Comparison of ENCODE assay signal across 12 cellular contexts in genomic region chrX:19535481-19535880, GRCh38. TPM values are rescaled to one million over a fixed set of nuclear protein-coding genes. Genes with fewer than 3 reads are reported as not detected.
DNase-seq lines count a peak whose midpoint lies in the region; TF ChIP-seq lines count a peak whose summit lies in the region.
"Had no signal": no experiment of that assay in that cellular context is flagged by ENCODE, and none has a peak within 500 bp of the region (broad histone marks: within the 10 kb centered on the region; RNA-seq: fewer than 3 reads in every experiment).

No MANE protein-coding gene starts in this region.

- H3K4me3 ChIP-seq in OCI-LY3 (ENCODE audit: low read length) (no peak overlapping the region), fibroblast of mammary gland (ENCODE audit: control insufficient read depth, low read depth, low read length) (no peak overlapping the region)
- H3K4me3 ChIP-seq: SJSA1 had no signal

- no peak overlapping the region for H3K4me3 Mint-ChIP-seq in activated naive CD4-positive, alpha-beta T cell treated with anti-CD3 and anti-CD28 coated beads, Interleukin-2, amount 50 U/mL, for 24 hours
- no peak overlapping the region for H3K4me3 Mint-ChIP-seq in type B pancreatic cell
- H3K4me3 Mint-ChIP-seq: naive B cell; stimulated activated effector memory CD8-positive, alpha-beta T cell treated with anti-CD3 and anti-CD28 coated beads, Interleukin-12 subunit alpha, Interleukin-12 subunit beta, amount 100 ng/mL, for 72 hours had no signal

- no peaks in the 10 kb centered on the region for H4K20me1 ChIP-seq in OCI-LY3 (ENCODE audit: insufficient read depth, low read length)

- peaks cover 4% of the 10 kb centered on the region for H3K36me3 Mint-ChIP-seq in activated naive CD4-positive, alpha-beta T cell treated with anti-CD3 and anti-CD28 coated beads, Interleukin-2, amount 50 U/mL, for 24 hours
- no peaks in the 10 kb centered on the region for H3K36me3 Mint-ChIP-seq in type B pancreatic cell
- H3K36me3 Mint-ChIP-seq: naive B cell had no signal

- no peak overlapping the region for H3K27ac ChIP-seq in OCI-LY3 (ENCODE audit: low read length)
- H3K27ac ChIP-seq: SJSA1 had no signal

- no peaks in the 10 kb centered on the region for H3K9me3 Mint-ChIP-seq in activated naive CD4-positive, alpha-beta T cell treated with anti-CD3 and anti-CD28 coated beads, Interleukin-2, amount 50 U/mL, for 24 hours
- H3K9me3 Mint-ChIP-seq in type B pancreatic cell, result no peaks in the 10 kb centered on the region
- H3K9me3 Mint-ChIP-seq: stimulated activated effector memory CD8-positive, alpha-beta T cell treated with anti-CD3 and anti-CD28 coated beads, Interleukin-12 subunit alpha, Interleukin-12 subunit beta, amount 100 ng/mL, for 72 hours had no signal

- no peak overlapping the region for H3K9ac ChIP-seq in OCI-LY3 (ENCODE audit: low read length)

- H3K9me3 ChIP-seq in OCI-LY3 (ENCODE audit: insufficient read depth, low read length), result no peaks in the 10 kb centered on the region
- H3K9me3 ChIP-seq: SJSA1 had no signal

- DNase-seq in activated naive CD4-positive, alpha-beta T cell treated with Interleukin-2 at 50 U/mL for 16 hours, result no peak
- peak; percentile 38 for DNase-seq in fibroblast of mammary gland (ENCODE audit: low read depth)
- no peak for DNase-seq in type B pancreatic cell (ENCODE audit: extremely low spot score, unreplicated experiment)
- DNase-seq in NOMO-1 treated with DMSO at 0.1 percent for 48 hours (lab: John Stamatoyannopoulos, UW; ENCODE audit: unreplicated experiment), result no peak
- no peak for DNase-seq in activated CD4-positive, alpha-beta T cell treated with anti-CD3 and anti-CD28 coated beads, Interleukin-2, amount 50 U/mL, for 48 hours
- DNase-seq in kidney glomerular epithelial cell (lab: John Stamatoyannopoulos, UW), result no peak
- DNase-seq: anterior cingulate cortex, naive B cell had no signal

- no peak overlapping the region for H3K4me2 ChIP-seq in OCI-LY3 (ENCODE audit: low read length)

- no peaks in the 10 kb centered on the region for H3K27me3 Mint-ChIP-seq in activated naive CD4-positive, alpha-beta T cell treated with anti-CD3 and anti-CD28 coated beads, Interleukin-2, amount 50 U/mL, for 24 hours
- H3K27me3 Mint-ChIP-seq in type B pancreatic cell, result no peaks in the 10 kb centered on the region
- H3K27me3 Mint-ChIP-seq: naive B cell had no signal

- H3K27ac Mint-ChIP-seq in activated naive CD4-positive, alpha-beta T cell treated with anti-CD3 and anti-CD28 coated beads, Interleukin-2, amount 50 U/mL, for 24 hours, result peak overlapping the region; percentile 51
- no peak overlapping the region for H3K27ac Mint-ChIP-seq in type B pancreatic cell
- H3K27ac Mint-ChIP-seq: stimulated activated effector memory CD8-positive, alpha-beta T cell treated with anti-CD3 and anti-CD28 coated beads, Interleukin-12 subunit alpha, Interleukin-12 subunit beta, amount 100 ng/mL, for 72 hours had no signal

- TF ChIP-seq CTCF in OCI-LY3 (IDR thresholded peaks at IDR 0.05; ENCODE audit: low read depth, low read length) (peak; percentile 33; the same call in 1 of the 2 replicates), fibroblast of mammary gland (conservative IDR thresholded peaks at IDR 0.05; ENCODE audit: control insufficient read depth, insufficient read depth, low read depth, low read length) (peak; percentile 42), type B pancreatic cell (conservative IDR thresholded peaks at IDR 0.05) (peak; percentile 66)

- no peaks in the 10 kb centered on the region for H3K27me3 ChIP-seq in OCI-LY3 (ENCODE audit: low read depth, low read length)
- H3K27me3 ChIP-seq: SJSA1 had no signal

- H3K36me3 ChIP-seq in OCI-LY3 (replicated peaks; ENCODE audit: low read depth, low read length), result no peaks in the 10 kb centered on the region
- H3K36me3 ChIP-seq: SJSA1 had no signal

- no peaks in the 10 kb centered on the region for H3K79me2 ChIP-seq in OCI-LY3 (ENCODE audit: low read length)

- no peaks in the 10 kb centered on the region for H3K4me1 ChIP-seq in OCI-LY3 (ENCODE audit: low read length)
- H3K4me1 ChIP-seq: SJSA1 had no signal

- H3K4me1 Mint-ChIP-seq in activated naive CD4-positive, alpha-beta T cell treated with anti-CD3 and anti-CD28 coated beads, Interleukin-2, amount 50 U/mL, for 24 hours, result no peaks in the 10 kb centered on the region
- H3K4me1 Mint-ChIP-seq in type B pancreatic cell (ENCODE audit: unreplicated experiment), result no peaks in the 10 kb centered on the region
- H3K4me1 Mint-ChIP-seq: naive B cell; stimulated activated effector memory CD8-positive, alpha-beta T cell treated with anti-CD3 and anti-CD28 coated beads, Interleukin-12 subunit alpha, Interleukin-12 subunit beta, amount 100 ng/mL, for 72 hours had no signal

- H2AFZ ChIP-seq in OCI-LY3 (ENCODE audit: low read depth, low read length), result no peak overlapping the region

RNA-seq across cellular contexts. Expression of gene MAP3K15, which starts 20.2 kb away (rescaled TPM):
- total RNA-seq in type B pancreatic cell (ENCODE audit: low replicate concordance), result 2.5 and 2.9 TPM in 2 replicates
- total RNA-seq: SJSA1 had no signal
